13 cellular contexts compared by ENCODE assay signal in genomic region chr7:1423266-1423811, GRCh38. TPM values are rescaled to one million over a fixed set of nuclear protein-coding genes. Genes with fewer than 3 reads are reported as not detected.
DNase-seq lines count a peak whose midpoint lies in the region; ATAC-seq and TF ChIP-seq lines count a peak whose summit lies in the region.
"Had no signal": no experiment of that assay in that cellular context is flagged by ENCODE, and none has a peak within 500 bp of the region (broad histone marks: within the 10 kb centered on the region; RNA-seq: fewer than 3 reads in every experiment).

No MANE protein-coding gene starts in this region.

- no peak for ATAC-seq in activated naive CD8-positive, alpha-beta T cell treated with anti-CD3 and anti-CD28 coated beads, Interleukin-2, amount 10 ng/mL, durations not matched to agents 7 days and 5 days (ENCODE audit: low read depth)

- peak overlapping the region; percentile 71 for H3K14ac ChIP-seq in neuronal stem cell (ENCODE audit: low read length)

- H4K91ac ChIP-seq in neuronal stem cell (ENCODE audit: low read depth, low read length, poor library complexity) = no peak overlapping the region

- DNase-seq in activated naive CD8-positive, alpha-beta T cell treated with anti-CD3 and anti-CD28 coated beads, Interleukin-2, amount 10 ng/mL, durations not matched to agents 7 days and 5 days = no peak
- DNase-seq in activated naive CD8-positive, alpha-beta T cell treated with anti-CD3 and anti-CD28 coated beads for 36 hours = no peak
- DNase-seq in amniotic epithelial cell (ENCODE audit: low read depth) = peak; percentile 10
- no peak for DNase-seq in neuronal stem cell (ENCODE audit: low spot score)
- no peak for DNase-seq in GM20000 (ENCODE audit: low spot score)
- DNase-seq in NCI-H1436 (lab: John Stamatoyannopoulos, UW) = no peak
- no peak for DNase-seq in tibial artery
- DNase-seq: ACHN had no signal

- H3K27me3 Mint-ChIP-seq in activated naive CD8-positive, alpha-beta T cell treated with anti-CD3 and anti-CD28 coated beads, Interleukin-2, amount 10 ng/mL, durations not matched to agents 7 days and 5 days = peaks cover 14% of the 10 kb centered on the region
- peaks cover 26% of the 10 kb centered on the region for H3K27me3 Mint-ChIP-seq in activated naive CD8-positive, alpha-beta T cell treated with anti-CD3 and anti-CD28 coated beads for 36 hours

- no peaks in the 10 kb centered on the region for H3K79me1 ChIP-seq in neuronal stem cell (ENCODE audit: low read depth, low read length)

- no peak overlapping the region for H3K4me3 Mint-ChIP-seq in activated naive CD8-positive, alpha-beta T cell treated with anti-CD3 and anti-CD28 coated beads, Interleukin-2, amount 10 ng/mL, durations not matched to agents 7 days and 5 days
- no peak overlapping the region for H3K4me3 Mint-ChIP-seq in activated naive CD8-positive, alpha-beta T cell treated with anti-CD3 and anti-CD28 coated beads for 36 hours
- H3K4me3 Mint-ChIP-seq: CD4-positive, alpha-beta memory T cell; IgD-negative memory B cell had no signal

- H4K8ac ChIP-seq in neuronal stem cell (ENCODE audit: low read depth, low read length) = no peak overlapping the region

- intact Hi-C loops in tibial artery (cut with DNase I; ENCODE audit: low total_unique reads) = no loop called here

- H3K4me1 ChIP-seq in endocrine pancreas (ENCODE audit: control insufficient read depth, insufficient read depth, low read length) = no peaks in the 10 kb centered on the region
- no peaks in the 10 kb centered on the region for H3K4me1 ChIP-seq in neuronal stem cell (ENCODE audit: control insufficient read depth in 2 of 2, insufficient read depth in 1 of 2, low read depth in 1 of 2, low read length in 2 of 2)
- no peaks in the 10 kb centered on the region for H3K4me1 ChIP-seq in tibial artery

- H2BK15ac ChIP-seq in neuronal stem cell (ENCODE audit: low read length) = no peak overlapping the region

- H3K4me2 ChIP-seq in neuronal stem cell (ENCODE audit: insufficient read depth, low read length, poor library complexity, severe bottlenecking) = no peak overlapping the region

- no peak overlapping the region for H2BK120ac ChIP-seq in neuronal stem cell (ENCODE audit: low read depth, low read length)

- peaks cover 1% of the 10 kb centered on the region for H3K4me1 Mint-ChIP-seq in activated naive CD8-positive, alpha-beta T cell treated with anti-CD3 and anti-CD28 coated beads, Interleukin-2, amount 10 ng/mL, durations not matched to agents 7 days and 5 days
- H3K4me1 Mint-ChIP-seq in activated naive CD8-positive, alpha-beta T cell treated with anti-CD3 and anti-CD28 coated beads for 36 hours = peaks cover 4% of the 10 kb centered on the region

- H3K9ac ChIP-seq in endocrine pancreas (ENCODE audit: control insufficient read depth, insufficient read depth, low read length) (peak overlapping the region; percentile 65), neuronal stem cell (ENCODE audit: low read depth, low read length, poor library complexity) (no peak overlapping the region)

- H2BK5ac ChIP-seq in neuronal stem cell (ENCODE audit: low read length) = no peak overlapping the region

- no peaks in the 10 kb centered on the region for H3K36me3 Mint-ChIP-seq in activated naive CD8-positive, alpha-beta T cell treated with anti-CD3 and anti-CD28 coated beads, Interleukin-2, amount 10 ng/mL, durations not matched to agents 7 days and 5 days
- no peaks in the 10 kb centered on the region for H3K36me3 Mint-ChIP-seq in activated naive CD8-positive, alpha-beta T cell treated with anti-CD3 and anti-CD28 coated beads for 36 hours
- H3K36me3 Mint-ChIP-seq: CD4-positive, alpha-beta memory T cell; IgD-negative memory B cell had no signal

- H3K36me3 ChIP-seq in endocrine pancreas (ENCODE audit: control insufficient read depth, insufficient read depth, low read length) (no peaks in the 10 kb centered on the region), neuronal stem cell (replicated peaks in 1 of 2; ENCODE audit: control insufficient read depth in 2 of 2, insufficient read depth in 2 of 2, low read length in 2 of 2) (no peaks in the 10 kb centered on the region), tibial artery (no peaks in the 10 kb centered on the region)

- H3K18ac ChIP-seq in neuronal stem cell (ENCODE audit: low read length) = no peak overlapping the region

- H3K9me3 ChIP-seq in endocrine pancreas (ENCODE audit: control insufficient read depth, low read length) (no peaks in the 10 kb centered on the region), neuronal stem cell (replicated peaks in 1 of 2; ENCODE audit: control insufficient read depth in 2 of 2, insufficient read depth in 1 of 2, low read depth in 1 of 2, low read length in 2 of 2) (no peaks in the 10 kb centered on the region), tibial artery (no peaks in the 10 kb centered on the region)

- H3K9me3 Mint-ChIP-seq in activated naive CD8-positive, alpha-beta T cell treated with anti-CD3 and anti-CD28 coated beads, Interleukin-2, amount 10 ng/mL, durations not matched to agents 7 days and 5 days = no peaks in the 10 kb centered on the region
- H3K9me3 Mint-ChIP-seq in activated naive CD8-positive, alpha-beta T cell treated with anti-CD3 and anti-CD28 coated beads for 36 hours = no peaks in the 10 kb centered on the region
- H3K9me3 Mint-ChIP-seq: CD4-positive, alpha-beta memory T cell had no signal

- H3K27ac ChIP-seq in neuronal stem cell (replicated peaks; ENCODE audit: low read length) (no peak overlapping the region), tibial artery (no peak overlapping the region)
- H3K27ac ChIP-seq: C4-2B had no signal

- H3K4me3 ChIP-seq in endocrine pancreas (ENCODE audit: control insufficient read depth, insufficient read depth, low read length) = no peak overlapping the region
- no peak overlapping the region for H3K4me3 ChIP-seq in neuronal stem cell (ENCODE audit: low read length in 2 of 2)
- no peak overlapping the region for H3K4me3 ChIP-seq in tibial artery
- H3K4me3 ChIP-seq: GM12878 had no signal

- peak overlapping the region; percentile 24 for H2AFZ ChIP-seq in neuronal stem cell (ENCODE audit: low read length)

- H3K27me3 ChIP-seq in endocrine pancreas (ENCODE audit: control insufficient read depth, insufficient read depth, low read length) = no peaks in the 10 kb centered on the region
- peaks cover 0 to 25% (median 0%) of the 10 kb centered on the region in 3 experiments for H3K27me3 ChIP-seq in neuronal stem cell (ENCODE audit: control insufficient read depth in 3 of 3, insufficient read depth in 3 of 3, low read depth in 1 of 3, low read length in 3 of 3)
- H3K27me3 ChIP-seq in tibial artery = peaks cover 0 to 71% of the 10 kb centered on the region in 2 donors

- no peak overlapping the region for H3K4ac ChIP-seq in neuronal stem cell (ENCODE audit: low read length)

- no CpG with 5 or more reads among the region's 5 CpGs for WGBS in neuronal stem cell (ENCODE audit: extremely low coverage in 2 of 2, insufficient read length in 2 of 2, insufficient replicate concordance in 1 of 2), 2 donors

- H2BK12ac ChIP-seq in neuronal stem cell (ENCODE audit: low read length) = no peak overlapping the region

- H3K23ac ChIP-seq in neuronal stem cell (ENCODE audit: low read depth, low read length, poor library complexity) = peak overlapping the region; percentile 85

- H3K27ac Mint-ChIP-seq in activated naive CD8-positive, alpha-beta T cell treated with anti-CD3 and anti-CD28 coated beads, Interleukin-2, amount 10 ng/mL, durations not matched to agents 7 days and 5 days = peak overlapping the region; percentile 40
- H3K27ac Mint-ChIP-seq in activated naive CD8-positive, alpha-beta T cell treated with anti-CD3 and anti-CD28 coated beads for 36 hours = no peak overlapping the region
- H3K27ac Mint-ChIP-seq: IgD-negative memory B cell had no signal

- POLR2A ChIA-PET in activated naive CD8-positive, alpha-beta T cell treated with anti-CD3 and anti-CD28 coated beads, Interleukin-2, amount 10 ng/mL, durations not matched to agents 7 days and 5 days (lab: Charles Lee) = no interaction called here

- H2AK5ac ChIP-seq in neuronal stem cell (ENCODE audit: low read depth, low read length) = no peak overlapping the region

- TF ChIP-seq CTCF in GM20000 (IDR thresholded peaks at IDR 0.05; ENCODE audit: extremely low read depth, missing control alignments) (no peak), tibial artery (IDR thresholded peaks at IDR 0.05) (no peak)

RNA-seq across cellular contexts. Expression of gene MICALL2, which starts 35.9 kb away (rescaled TPM):
- 1 to 10 TPM; 2.8 to 3.9 TPM for total RNA-seq in activated naive CD8-positive, alpha-beta T cell treated with anti-CD3 and anti-CD28 coated beads, Interleukin-2, amount 10 ng/mL, durations not matched to agents 7 days and 5 days
- total RNA-seq in activated naive CD8-positive, alpha-beta T cell treated with anti-CD3 and anti-CD28 coated beads for 36 hours = 1 to 10 TPM; 2.1 to 2.3 TPM
- 9.4 TPM for polyA plus RNA-seq in neuronal stem cell (2013, experiment 1 of 2)
- 10.1 TPM for polyA plus RNA-seq in neuronal stem cell (2013, experiment 2 of 2)
- polyA plus RNA-seq: IgD-negative memory B cell had no signal
